Comparison of ENCODE assay signal across 12 cellular contexts in genomic region chr2:235659767-235660322, GRCh38.
A peak's percentile ranks its signal among the peaks of the same experiment; 100 is the strongest.
DNase-seq lines count a peak whose midpoint lies in the region; ATAC-seq, FAIRE-seq and TF ChIP-seq lines count a peak whose summit lies in the region.
"Had no signal": no experiment of that assay in that cellular context is flagged by ENCODE, and none has a peak within 500 bp of the region (broad histone marks: within the 10 kb centered on the region; RNA-seq: fewer than 3 reads in every experiment).

No MANE protein-coding gene starts in this region.

- H3K27me3 ChIP-seq in K562 (ENCODE audit: control insufficient read depth in 2 of 2, insufficient read depth in 2 of 2, low read length in 2 of 2), result no peaks in the 10 kb centered on the region
- no peaks in the 10 kb centered on the region for H3K27me3 ChIP-seq in psoas muscle (ENCODE audit: insufficient read depth in 3 of 3, low read length in 2 of 3)

- H2AFZ ChIP-seq in K562 (ENCODE audit: low read depth, low read length), result no peak overlapping the region

- no peaks in the 10 kb centered on the region for H3K9me3 Mint-ChIP-seq in HFFc6

- CTCF ChIA-PET in AG04449 (lab: Yijun Ruan, JAX), result interaction anchor here (1.2 kb wide), 1 partner anchor 11 kb away, joined by 3 read pairs; no protein-coding TSS in a partner anchor
- CTCF ChIA-PET in K562 (lab: Yijun Ruan, JAX; ENCODE audit: low intra/inter-chr PET ratio), result no interaction called here

- no peak for TF ChIP-seq EP300 in K562 (IDR thresholded peaks at IDR 0.05; ENCODE audit: low read length)

- intact Hi-C loops in K562 (cut with micrococcal nuclease), result no loop called here
- intact Hi-C loops in psoas muscle (cut with DNase I), result loop anchor here in 1 of 2 donors (10.0 kb wide), 1 partner anchor 165 kb away; the partner anchor contains the start of gene AGAP1

- peak; percentile 28 for ATAC-seq in K562
- no peak for ATAC-seq in psoas muscle
- ATAC-seq in HG03159 (IDR thresholded peaks at IDR 0.05; ENCODE audit: unreplicated experiment), result no peak
- ATAC-seq in GM19463 (IDR thresholded peaks at IDR 0.05; ENCODE audit: unreplicated experiment), result no peak
- no peak for ATAC-seq in GM21360 (IDR thresholded peaks at IDR 0.05; ENCODE audit: unreplicated experiment)

- POLR2A ChIA-PET in AG04449 (lab: Yijun Ruan, JAX), result no interaction called here
- POLR2A ChIA-PET in K562 (lab: Yijun Ruan, JAX), result interaction anchor here (0.5 kb wide), 1 partner anchor 304 kb away, joined by 5 read pairs; no protein-coding TSS in a partner anchor

- DNase-seq in AG04449 (ENCODE audit: low read depth, low spot score), result peak; percentile 63
- DNase-seq in HFFc6, result peak; percentile 87
- DNase-seq in K562 (ENCODE audit: extremely low read depth in 1 of 4, low spot score in 3 of 4), result peak in 3 of 4 experiments; percentile 19 to 28 (median 21)
- peak; percentile 50 for DNase-seq in medulla oblongata (ENCODE audit: extremely low spot score)
- DNase-seq in psoas muscle, result no peak
- DNase-seq: activated T-cell treated with anti-CD3 and anti-CD28 coated beads for 4 hours; effector CD8-positive, alpha-beta T cell; left colon had no signal

- H3K9ac ChIP-seq in K562 (ENCODE audit: insufficient read depth in 1 of 2, low read depth in 2 of 2, low read length in 2 of 2), result peak overlapping the region in 1 of 2 experiments; percentile 1; a peak in 1 of 4 replicates

- H3K27ac ChIP-seq in K562 (ENCODE audit: extremely low read depth, low read depth, low read length), result no peak overlapping the region
- no peak overlapping the region for H3K27ac ChIP-seq in psoas muscle
- H3K27ac ChIP-seq: SK-N-MC had no signal

- 6% methylated on average over 5 of the region's 7 CpGs for WGBS in K562 (ENCODE audit: insufficient coverage, low coverage, missing lambda C conversion rate)
- WGBS in psoas muscle, 3 donors, result 62 to 72% (median 64%) methylated on average over 7 of the region's 7 CpGs

- H3K79me2 ChIP-seq in K562 (ENCODE audit: control insufficient read depth, insufficient read depth, low read length), result peaks cover 73% of the 10 kb centered on the region

- no TSS peak for BruUV-seq in K562 (replicated peaks; lab: Mats Ljungman, UMichigan)

- peaks cover 50% of the 10 kb centered on the region for H4K20me1 ChIP-seq in K562 (replicated peaks; ENCODE audit: control insufficient read depth, insufficient read depth, low read length)

- peaks cover 10% of the 10 kb centered on the region for H3K9me1 ChIP-seq in K562 (ENCODE audit: control insufficient read depth, insufficient read depth, low read length)

- no peak overlapping the region for H3K4me3 ChIP-seq in AG04449 (ENCODE audit: low read depth, low read length)
- no peak overlapping the region for H3K4me3 ChIP-seq in K562
- H3K4me3 ChIP-seq in psoas muscle, result no peak overlapping the region
- H3K4me3 ChIP-seq: SK-N-MC had no signal

- no peak overlapping the region; the same call in 1 of the 2 replicates for H3K4me2 ChIP-seq in K562 (ENCODE audit: insufficient read depth, low read length)

- FAIRE-seq in K562 (lab: Jason Lieb, UNC), result no peak

- H3K27ac Mint-ChIP-seq in HFFc6, result peak overlapping the region; percentile 60

- H3K4me3 Mint-ChIP-seq in HFFc6, result peak overlapping the region; percentile 63

- H3K36me3 ChIP-seq in K562 (ENCODE audit: control insufficient read depth, insufficient read depth, low read length), result no peaks in the 10 kb centered on the region
- H3K36me3 ChIP-seq in psoas muscle (ENCODE audit: insufficient read depth in 1 of 2, low read depth in 1 of 2), result no peaks in the 10 kb centered on the region

- in situ Hi-C loops in K562 (cut with MboI), result no loop called here

- no peaks in the 10 kb centered on the region for H3K36me3 Mint-ChIP-seq in HFFc6 (ENCODE audit: low read depth)

- H3K4me1 Mint-ChIP-seq in HFFc6 (ENCODE audit: low read depth), result peaks cover 29% of the 10 kb centered on the region

- H3K4me1 ChIP-seq in K562 (replicated peaks in 1 of 2; ENCODE audit: control insufficient read depth in 2 of 2, insufficient read depth in 2 of 2, low read length in 2 of 2) (peaks cover 14 to 21% of the 10 kb centered on the region in 2 experiments; a peak in 3 of 5 replicates), psoas muscle (no peaks in the 10 kb centered on the region)

- peaks cover 18% of the 10 kb centered on the region for H3K27me3 Mint-ChIP-seq in HFFc6 (ENCODE audit: insufficient read depth)

- H3K9me3 ChIP-seq in K562 (replicated peaks; ENCODE audit: control insufficient read depth, insufficient read depth, low read depth, low read length) (no peaks in the 10 kb centered on the region), psoas muscle (no peaks in the 10 kb centered on the region)

- no peak for TF ChIP-seq RAD21 in K562 (CRISPR knock-in tag; conservative IDR thresholded peaks at IDR 0.05 in 1 of 2, IDR thresholded peaks at IDR 0.05 in 1 of 2)

- no peak for TF ChIP-seq CTCF in AG04449 (IDR thresholded peaks at IDR 0.05; ENCODE audit: insufficient read depth, low read length, missing control alignments)
- no peak for TF ChIP-seq CTCF in HFFc6 (IDR thresholded peaks at IDR 0.05)
- no peak for TF ChIP-seq CTCF in K562 (IDR thresholded peaks at IDR 0.05 in 2 of 3, conservative IDR thresholded peaks at IDR 0.05 in 1 of 3; ENCODE audit: insufficient read depth in 2 of 3, low read depth in 1 of 3, low read length in 3 of 3)
- no peak for TF ChIP-seq CTCF in psoas muscle (IDR thresholded peaks at IDR 0.05)

- no peak for TF ChIP-seq POLR2A in K562 (conservative IDR thresholded peaks at IDR 0.05)

TF ChIP-seq in K562, 482 proteins besides CTCF, POLR2A, EP300 and RAD21 (continues in another document):
- peak; percentile 55; the same call in 1 of the 2 replicates for TF ChIP-seq HMBOX1 (IDR thresholded peaks at IDR 0.05)
- no peak for TF ChIP-seq ZNF175 (CRISPR knock-in tag; IDR thresholded peaks at IDR 0.05; ENCODE audit: low read depth)
- no peak for TF ChIP-seq TRIM28 (IDR thresholded peaks at IDR 0.05)
- TF ChIP-seq TCF3 (CRISPR knock-in tag; IDR thresholded peaks at IDR 0.05), result peak; percentile 61
- TF ChIP-seq FOSL1 (tag; conservative IDR thresholded peaks at IDR 0.05), result peak; percentile 75
- no peak for TF ChIP-seq HDAC1 (IDR thresholded peaks at IDR 0.05)
- TF ChIP-seq, protein P1, sequence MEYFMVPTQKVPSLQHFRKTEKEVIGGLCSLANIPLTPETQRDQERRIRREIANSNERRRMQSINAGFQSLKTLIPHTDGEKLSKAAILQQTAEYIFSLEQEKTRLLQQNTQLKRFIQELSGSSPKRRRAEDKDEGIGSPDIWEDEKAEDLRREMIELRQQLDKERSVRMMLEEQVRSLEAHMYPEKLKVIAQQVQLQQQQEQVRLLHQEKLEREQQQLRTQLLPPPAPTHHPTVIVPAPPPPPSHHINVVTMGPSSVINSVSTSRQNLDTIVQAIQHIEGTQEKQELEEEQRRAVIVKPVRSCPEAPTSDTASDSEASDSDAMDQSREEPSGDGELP (CRISPR knock-in tag; IDR thresholded peaks at IDR 0.05; ENCODE audit: borderline replicate concordance), result peak; percentile 88
- no peak for TF ChIP-seq NFIX (CRISPR knock-in tag; IDR thresholded peaks at IDR 0.05; ENCODE audit: low read depth)
- TF ChIP-seq, protein P2, sequence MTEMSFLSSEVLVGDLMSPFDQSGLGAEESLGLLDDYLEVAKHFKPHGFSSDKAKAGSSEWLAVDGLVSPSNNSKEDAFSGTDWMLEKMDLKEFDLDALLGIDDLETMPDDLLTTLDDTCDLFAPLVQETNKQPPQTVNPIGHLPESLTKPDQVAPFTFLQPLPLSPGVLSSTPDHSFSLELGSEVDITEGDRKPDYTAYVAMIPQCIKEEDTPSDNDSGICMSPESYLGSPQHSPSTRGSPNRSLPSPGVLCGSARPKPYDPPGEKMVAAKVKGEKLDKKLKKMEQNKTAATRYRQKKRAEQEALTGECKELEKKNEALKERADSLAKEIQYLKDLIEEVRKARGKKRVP (CRISPR knock-in tag; IDR thresholded peaks at IDR 0.05), result no peak
- TF ChIP-seq BRD4 (IDR thresholded peaks at IDR 0.05), result no peak
- TF ChIP-seq, protein P3, sequence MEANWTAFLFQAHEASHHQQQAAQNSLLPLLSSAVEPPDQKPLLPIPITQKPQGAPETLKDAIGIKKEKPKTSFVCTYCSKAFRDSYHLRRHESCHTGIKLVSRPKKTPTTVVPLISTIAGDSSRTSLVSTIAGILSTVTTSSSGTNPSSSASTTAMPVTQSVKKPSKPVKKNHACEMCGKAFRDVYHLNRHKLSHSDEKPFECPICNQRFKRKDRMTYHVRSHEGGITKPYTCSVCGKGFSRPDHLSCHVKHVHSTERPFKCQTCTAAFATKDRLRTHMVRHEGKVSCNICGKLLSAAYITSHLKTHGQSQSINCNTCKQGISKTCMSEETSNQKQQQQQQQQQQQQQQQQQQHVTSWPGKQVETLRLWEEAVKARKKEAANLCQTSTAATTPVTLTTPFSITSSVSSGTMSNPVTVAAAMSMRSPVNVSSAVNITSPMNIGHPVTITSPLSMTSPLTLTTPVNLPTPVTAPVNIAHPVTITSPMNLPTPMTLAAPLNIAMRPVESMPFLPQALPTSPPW (CRISPR knock-in tag; IDR thresholded peaks at IDR 0.05), result peak; percentile 56
- no peak for TF ChIP-seq ZNF263 (CRISPR knock-in tag; IDR thresholded peaks at IDR 0.05; ENCODE audit: borderline replicate concordance)
- TF ChIP-seq GATAD2A (IDR thresholded peaks at IDR 0.05), result no peak
- no peak for TF ChIP-seq CBFB (CRISPR knock-in tag; IDR thresholded peaks at IDR 0.05)
- peak; percentile 25; the same call in 1 of the 2 replicates for TF ChIP-seq TAL1 (IDR thresholded peaks at IDR 0.05)
- TF ChIP-seq, protein P4, sequence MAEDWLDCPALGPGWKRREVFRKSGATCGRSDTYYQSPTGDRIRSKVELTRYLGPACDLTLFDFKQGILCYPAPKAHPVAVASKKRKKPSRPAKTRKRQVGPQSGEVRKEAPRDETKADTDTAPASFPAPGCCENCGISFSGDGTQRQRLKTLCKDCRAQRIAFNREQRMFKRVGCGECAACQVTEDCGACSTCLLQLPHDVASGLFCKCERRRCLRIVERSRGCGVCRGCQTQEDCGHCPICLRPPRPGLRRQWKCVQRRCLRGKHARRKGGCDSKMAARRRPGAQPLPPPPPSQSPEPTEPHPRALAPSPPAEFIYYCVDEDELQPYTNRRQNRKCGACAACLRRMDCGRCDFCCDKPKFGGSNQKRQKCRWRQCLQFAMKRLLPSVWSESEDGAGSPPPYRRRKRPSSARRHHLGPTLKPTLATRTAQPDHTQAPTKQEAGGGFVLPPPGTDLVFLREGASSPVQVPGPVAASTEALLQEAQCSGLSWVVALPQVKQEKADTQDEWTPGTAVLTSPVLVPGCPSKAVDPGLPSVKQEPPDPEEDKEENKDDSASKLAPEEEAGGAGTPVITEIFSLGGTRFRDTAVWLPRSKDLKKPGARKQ (CRISPR knock-in tag; IDR thresholded peaks at IDR 0.05), result no peak

Comparison
In these comparisons a context has a peak if more than half of its experiments do, and no peak if none do; other contexts are left out.
1. DNase-seq: peak in AG04449 (single experiment), HFFc6 (single experiment), K562 (3 of 4) and medulla oblongata (single experiment); none in psoas muscle (0 of 2).